ENCODE assay signal across 17 cellular contexts in the genomic region with DNA sequence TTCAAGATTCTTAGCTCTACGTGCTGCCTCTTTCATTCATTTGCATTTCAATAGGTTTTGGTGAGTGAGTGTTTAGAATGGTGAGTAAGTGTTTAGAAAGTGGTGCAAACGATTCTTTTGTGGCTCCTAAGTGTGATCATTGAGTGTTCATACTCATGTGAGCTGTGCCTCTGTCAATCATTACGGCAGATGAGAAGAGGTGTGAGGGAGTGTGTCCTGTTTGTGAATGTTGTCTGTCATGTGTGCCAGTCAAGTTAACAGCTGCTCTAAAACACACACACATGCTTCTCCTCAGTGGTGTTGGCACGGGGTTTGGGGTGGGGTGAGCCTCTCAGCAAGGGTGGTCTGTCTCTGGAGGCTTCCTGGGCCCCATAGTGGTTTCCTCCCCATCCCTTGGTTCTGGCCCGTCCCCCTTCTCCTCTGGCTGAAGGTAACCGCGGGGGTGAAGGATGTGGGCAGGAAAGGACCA. TPM values are rescaled to one million over a fixed set of nuclear protein-coding genes. Genes with fewer than 3 reads are reported as not detected.
A peak's percentile ranks its signal among the peaks of the same experiment; 100 is the strongest.
DNase-seq lines count a peak whose midpoint lies in the region; ATAC-seq, FAIRE-seq and TF ChIP-seq lines count a peak whose summit lies in the region.
"Had no signal": no experiment of that assay in that cellular context is flagged by ENCODE, and none has a peak within 500 bp of the region (broad histone marks: within the 10 kb centered on the region; RNA-seq: fewer than 3 reads in every experiment).

No MANE protein-coding gene starts in this region.

- H3K27me3 Mint-ChIP-seq in activated CD8-positive, alpha-beta memory T cell treated with anti-CD3 and anti-CD28 coated beads, Interleukin-2, amount 10 ng/mL, durations not matched to agents 7 days and 5 days = no peaks in the 10 kb centered on the region
- peaks cover 2% of the 10 kb centered on the region for H3K27me3 Mint-ChIP-seq in activated naive CD8-positive, alpha-beta T cell treated with anti-CD3 and anti-CD28 coated beads, Interleukin-2, amount 10 ng/mL, durations not matched to agents 7 days and 5 days
- peaks cover 18% of the 10 kb centered on the region for H3K27me3 Mint-ChIP-seq in nephron (ENCODE audit: low read depth)

- peak overlapping the region; percentile 84 for H3K27ac Mint-ChIP-seq in activated CD8-positive, alpha-beta memory T cell treated with anti-CD3 and anti-CD28 coated beads, Interleukin-2, amount 10 ng/mL, durations not matched to agents 7 days and 5 days
- peak overlapping the region; percentile 87 for H3K27ac Mint-ChIP-seq in activated naive CD8-positive, alpha-beta T cell treated with anti-CD3 and anti-CD28 coated beads, Interleukin-2, amount 10 ng/mL, durations not matched to agents 7 days and 5 days
- peak overlapping the region in 2 of 3 experiments; percentile 11 to 17 for H3K27ac Mint-ChIP-seq in nephron

- TF ChIP-seq CTCF in nephron (IDR thresholded peaks at IDR 0.05; ENCODE audit: unreplicated experiment in 3 of 3) = no peak

- CTCF ChIA-PET in activated CD8-positive, alpha-beta memory T cell treated with anti-CD3 and anti-CD28 coated beads, Interleukin-2, amount 10 ng/mL, durations not matched to agents 7 days and 5 days (lab: Charles Lee) = interaction anchor here (0.7 to 4.2 kb wide), 7 partner anchors 9 to 103 kb away, joined by 3 to 30 read pairs (median 4); a partner anchor contains a TSS

- H3K9me3 Mint-ChIP-seq in activated CD8-positive, alpha-beta memory T cell treated with anti-CD3 and anti-CD28 coated beads, Interleukin-2, amount 10 ng/mL, durations not matched to agents 7 days and 5 days (ENCODE audit: low read depth) = peaks cover 4% of the 10 kb centered on the region
- H3K9me3 Mint-ChIP-seq in activated naive CD8-positive, alpha-beta T cell treated with anti-CD3 and anti-CD28 coated beads, Interleukin-2, amount 10 ng/mL, durations not matched to agents 7 days and 5 days = peaks cover 12% of the 10 kb centered on the region
- H3K9me3 Mint-ChIP-seq in nephron = peaks cover 7% of the 10 kb centered on the region

- POLR2A ChIA-PET in activated naive CD8-positive, alpha-beta T cell treated with anti-CD3 and anti-CD28 coated beads, Interleukin-2, amount 10 ng/mL, durations not matched to agents 7 days and 5 days (lab: Charles Lee) = interaction anchor here (1.0 to 2.7 kb wide), 7 partner anchors 9 to 104 kb away, joined by 4 to 19 read pairs (median 5); a partner anchor contains a TSS

- ATAC-seq in activated CD8-positive, alpha-beta memory T cell treated with anti-CD3 and anti-CD28 coated beads, Interleukin-2, amount 10 ng/mL, durations not matched to agents 7 days and 5 days = peak; percentile 73
- ATAC-seq in activated naive CD8-positive, alpha-beta T cell treated with anti-CD3 and anti-CD28 coated beads, Interleukin-2, amount 10 ng/mL, durations not matched to agents 7 days and 5 days (ENCODE audit: low read depth) = peak; percentile 81
- ATAC-seq in HG03280 (IDR thresholded peaks at IDR 0.05; ENCODE audit: unreplicated experiment) (no peak), GM18861 (IDR thresholded peaks at IDR 0.05; ENCODE audit: unreplicated experiment) (no peak)

- peaks cover 61% of the 10 kb centered on the region for H3K4me1 Mint-ChIP-seq in activated CD8-positive, alpha-beta memory T cell treated with anti-CD3 and anti-CD28 coated beads, Interleukin-2, amount 10 ng/mL, durations not matched to agents 7 days and 5 days
- H3K4me1 Mint-ChIP-seq in activated naive CD8-positive, alpha-beta T cell treated with anti-CD3 and anti-CD28 coated beads, Interleukin-2, amount 10 ng/mL, durations not matched to agents 7 days and 5 days = peaks cover 59% of the 10 kb centered on the region
- H3K4me1 Mint-ChIP-seq in nephron = peaks cover 28% of the 10 kb centered on the region

- H3K4me3 Mint-ChIP-seq in activated CD8-positive, alpha-beta memory T cell treated with anti-CD3 and anti-CD28 coated beads, Interleukin-2, amount 10 ng/mL, durations not matched to agents 7 days and 5 days = peak overlapping the region; percentile 32
- H3K4me3 Mint-ChIP-seq in activated naive CD8-positive, alpha-beta T cell treated with anti-CD3 and anti-CD28 coated beads, Interleukin-2, amount 10 ng/mL, durations not matched to agents 7 days and 5 days = peak overlapping the region; percentile 59
- no peak overlapping the region for H3K4me3 Mint-ChIP-seq in nephron

- FAIRE-seq in HTR-8/SVneo (lab: Jason Lieb, UNC) = peak; percentile 77

- peaks cover 9% of the 10 kb centered on the region for H3K36me3 Mint-ChIP-seq in activated CD8-positive, alpha-beta memory T cell treated with anti-CD3 and anti-CD28 coated beads, Interleukin-2, amount 10 ng/mL, durations not matched to agents 7 days and 5 days
- peaks cover 9% of the 10 kb centered on the region for H3K36me3 Mint-ChIP-seq in activated naive CD8-positive, alpha-beta T cell treated with anti-CD3 and anti-CD28 coated beads, Interleukin-2, amount 10 ng/mL, durations not matched to agents 7 days and 5 days
- H3K36me3 Mint-ChIP-seq in nephron (ENCODE audit: low read depth) = peaks cover 3% of the 10 kb centered on the region

- DNase-seq in activated CD8-positive, alpha-beta memory T cell treated with anti-CD3 and anti-CD28 coated beads, Interleukin-2, amount 10 ng/mL, durations not matched to agents 7 days and 5 days = peak; percentile 84
- no peak for DNase-seq in activated CD8-positive, alpha-beta memory T cell treated with anti-CD3 and anti-CD28 coated beads, Interleukin-2, amount 50 U/mL, for 4 hours
- DNase-seq in HTR-8/SVneo (ENCODE audit: insufficient read length, low spot score) = no peak
- DNase-seq in activated naive CD8-positive, alpha-beta T cell treated with anti-CD3 and anti-CD28 coated beads, Interleukin-2, amount 10 ng/mL, durations not matched to agents 7 days and 5 days = peak; percentile 68
- DNase-seq in cortex of kidney (lab: John Stamatoyannopoulos, UW) = no peak
- DNase-seq: amygdala; effector memory CD4-positive, alpha-beta T cell; hypothalamus; KBM-7; midbrain; NCI-H2227 treated with DMSO at 0.1 percent for 48 hours; sigmoid colon; trophoblast cell; WERI-Rb-1 had no signal

RNA-seq across cellular contexts. Expression of a gene that starts 11.4 kb away (rescaled TPM):
- total RNA-seq in activated CD8-positive, alpha-beta memory T cell treated with anti-CD3 and anti-CD28 coated beads, Interleukin-2, amount 10 ng/mL, durations not matched to agents 7 days and 5 days = under 1 TPM in 1 of 2 experiments, not detected in 1; 0.82 TPM
- total RNA-seq in activated naive CD8-positive, alpha-beta T cell treated with anti-CD3 and anti-CD28 coated beads, Interleukin-2, amount 10 ng/mL, durations not matched to agents 7 days and 5 days = not detected

RNA-seq across cellular contexts. Expression of a gene that starts 31.5 kb away (rescaled TPM):
- 100 to 1,000 TPM; 151 to 155 TPM for total RNA-seq in activated CD8-positive, alpha-beta memory T cell treated with anti-CD3 and anti-CD28 coated beads, Interleukin-2, amount 10 ng/mL, durations not matched to agents 7 days and 5 days
- total RNA-seq in activated naive CD8-positive, alpha-beta T cell treated with anti-CD3 and anti-CD28 coated beads, Interleukin-2, amount 10 ng/mL, durations not matched to agents 7 days and 5 days = 100 to 1,000 TPM; 113 to 114 TPM

RNA-seq across cellular contexts. Expression of a gene that starts 33.1 kb away (rescaled TPM):
- under 1 TPM; 0.21 to 0.93 TPM for total RNA-seq in activated CD8-positive, alpha-beta memory T cell treated with anti-CD3 and anti-CD28 coated beads, Interleukin-2, amount 10 ng/mL, durations not matched to agents 7 days and 5 days
- total RNA-seq in activated naive CD8-positive, alpha-beta T cell treated with anti-CD3 and anti-CD28 coated beads, Interleukin-2, amount 10 ng/mL, durations not matched to agents 7 days and 5 days = under 1 TPM in 1 of 2 experiments, not detected in 1; 0.17 TPM

Comparison
In these comparisons a context has a peak if more than half of its experiments do, and no peak if none do; other contexts are left out.
1. DNase-seq: peak in activated CD8-positive, alpha-beta memory T cell treated with anti-CD3 and anti-CD28 coated beads, Interleukin-2, amount 10 ng/mL, durations not matched to agents 7 days and 5 days (single experiment) and activated naive CD8-positive, alpha-beta T cell treated with anti-CD3 and anti-CD28 coated beads, Interleukin-2, amount 10 ng/mL, durations not matched to agents 7 days and 5 days (single experiment); none in activated CD8-positive, alpha-beta memory T cell treated with anti-CD3 and anti-CD28 coated beads, Interleukin-2, amount 50 U/mL, for 4 hours (single experiment), HTR-8/SVneo (single experiment) and cortex of kidney (single experiment).
2. ATAC-seq: peak in activated CD8-positive, alpha-beta memory T cell treated with anti-CD3 and anti-CD28 coated beads, Interleukin-2, amount 10 ng/mL, durations not matched to agents 7 days and 5 days (single experiment) and activated naive CD8-positive, alpha-beta T cell treated with anti-CD3 and anti-CD28 coated beads, Interleukin-2, amount 10 ng/mL, durations not matched to agents 7 days and 5 days (single experiment); none in HG03280 (single experiment) and GM18861 (single experiment).
3. H3K27ac Mint-ChIP-seq: peak in every context shown above with its lines; median percentile 87 in activated naive CD8-positive, alpha-beta T cell treated with anti-CD3 and anti-CD28 coated beads, Interleukin-2, amount 10 ng/mL, durations not matched to agents 7 days and 5 days; 84 in activated CD8-positive, alpha-beta memory T cell treated with anti-CD3 and anti-CD28 coated beads, Interleukin-2, amount 10 ng/mL, durations not matched to agents 7 days and 5 days; 14 in nephron.
4. H3K4me3 Mint-ChIP-seq: peak in activated CD8-positive, alpha-beta memory T cell treated with anti-CD3 and anti-CD28 coated beads, Interleukin-2, amount 10 ng/mL, durations not matched to agents 7 days and 5 days (single experiment) and activated naive CD8-positive, alpha-beta T cell treated with anti-CD3 and anti-CD28 coated beads, Interleukin-2, amount 10 ng/mL, durations not matched to agents 7 days and 5 days (single experiment); none in nephron (0 of 3).